8 cellular contexts compared by ENCODE assay signal in the genomic region with DNA sequence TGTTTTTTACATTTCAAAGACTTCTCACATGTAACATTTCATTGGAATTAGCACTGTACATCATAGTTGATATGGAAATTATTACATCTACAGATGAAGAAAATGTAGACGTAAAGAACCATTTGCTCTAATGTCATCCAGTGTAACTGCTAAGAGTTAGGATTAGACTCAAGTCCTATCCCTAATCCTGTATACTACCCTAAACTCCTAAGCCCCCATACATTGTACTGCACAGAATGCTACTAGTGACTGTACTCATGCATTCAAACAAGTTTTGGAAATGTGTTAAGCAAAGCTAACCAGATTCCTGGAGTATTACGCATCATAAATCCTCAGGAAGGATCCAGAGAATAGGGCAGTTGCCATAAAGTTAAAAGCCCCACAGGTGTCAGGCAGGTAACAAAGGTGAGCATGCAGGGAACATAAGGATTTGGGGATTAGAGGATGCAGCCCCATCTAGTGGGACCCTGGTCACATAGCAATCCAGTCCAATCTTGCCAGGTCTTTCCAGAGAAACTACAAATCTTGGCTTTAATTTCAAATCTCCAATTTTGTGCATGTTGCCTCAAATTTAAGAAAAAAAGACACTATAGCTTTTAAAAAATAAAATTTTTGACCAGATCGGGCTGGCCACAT. TPM values are rescaled to one million over a fixed set of nuclear protein-coding genes. Genes with fewer than 3 reads are reported as not detected.
DNase-seq lines count a peak whose midpoint lies in the region; ATAC-seq and TF ChIP-seq lines count a peak whose summit lies in the region.

No MANE protein-coding gene starts in this region.

- H3K27ac Mint-ChIP-seq in stimulated activated naive CD8-positive, alpha-beta T cell treated with anti-CD3 and anti-CD28 coated beads, Interleukin-15, amount 100 ng/mL, for 72 hours = peak overlapping the region in 1 of 2 donors; percentile 76

- peak; percentile 21 for DNase-seq in stimulated activated naive CD8-positive, alpha-beta T cell treated with anti-CD3 and anti-CD28 coated beads, Interleukin-15, Interleukin-2, amounts not matched to agents 100 U/mL and 50 U/mL, for 24 hours
- DNase-seq in stimulated activated naive CD8-positive, alpha-beta T cell treated with anti-CD3 and anti-CD28 coated beads, Interleukin-15, amount 100 ng/mL, for 72 hours = no peak
- DNase-seq in NCI-H526 treated with DMSO at 0.1 percent for 48 hours (lab: John Stamatoyannopoulos, UW) (peak; percentile 13), epithelial cell of proximal tubule (ENCODE audit: low read depth) (no peak), coronary artery (ENCODE audit: low spot score) (no peak), left cardiac atrium (no peak), nucleus accumbens (lab: John Stamatoyannopoulos, UW) (no peak)

- H3K4me1 Mint-ChIP-seq in stimulated activated naive CD8-positive, alpha-beta T cell treated with anti-CD3 and anti-CD28 coated beads, Interleukin-15, amount 100 ng/mL, for 72 hours = peaks cover 77% of the 10 kb centered on the region

- intact Hi-C loops in left cardiac atrium (cut with DNase I) = no loop called here

- H3K27me3 Mint-ChIP-seq in stimulated activated naive CD8-positive, alpha-beta T cell treated with anti-CD3 and anti-CD28 coated beads, Interleukin-15, amount 100 ng/mL, for 72 hours = no peaks in the 10 kb centered on the region

- H3K4me3 ChIP-seq in epithelial cell of proximal tubule (ENCODE audit: low read depth, low read length) (no peak overlapping the region), coronary artery (no peak overlapping the region)

- ATAC-seq in stimulated activated naive CD8-positive, alpha-beta T cell treated with anti-CD3 and anti-CD28 coated beads, Interleukin-15, Interleukin-2, amounts not matched to agents 100 U/mL and 50 U/mL, for 24 hours = no peak
- ATAC-seq in stimulated activated naive CD8-positive, alpha-beta T cell treated with anti-CD3 and anti-CD28 coated beads, Interleukin-15, amount 100 ng/mL, for 72 hours = no peak
- ATAC-seq in HG03159 (IDR thresholded peaks at IDR 0.05; ENCODE audit: unreplicated experiment) (no peak), left cardiac atrium (no peak)

- no peak overlapping the region for H3K4me3 Mint-ChIP-seq in stimulated activated naive CD8-positive, alpha-beta T cell treated with anti-CD3 and anti-CD28 coated beads, Interleukin-15, amount 100 ng/mL, for 72 hours

- H3K27ac ChIP-seq in coronary artery = no peak overlapping the region

- peaks cover 0 to 9% of the 10 kb centered on the region in 2 donors for H3K9me3 Mint-ChIP-seq in stimulated activated naive CD8-positive, alpha-beta T cell treated with anti-CD3 and anti-CD28 coated beads, Interleukin-15, amount 100 ng/mL, for 72 hours

- TF ChIP-seq CTCF in epithelial cell of proximal tubule (conservative IDR thresholded peaks at IDR 0.05; ENCODE audit: low read depth, low read length) = peak; percentile 64
- no peak for TF ChIP-seq CTCF in coronary artery (IDR thresholded peaks at IDR 0.05)

RNA-seq across cellular contexts. Expression of a gene that starts 32.0 kb away (rescaled TPM):
- total RNA-seq in epithelial cell of proximal tubule (11.4 and 25.8 TPM in 2 replicates), left cardiac atrium (under 1 TPM in 1 of 2 donors, not detected in 1; 0.21 TPM)

Comparison
In these comparisons a context has a peak if more than half of its experiments do, and no peak if none do; other contexts are left out.
1. DNase-seq: peak in stimulated activated naive CD8-positive, alpha-beta T cell treated with anti-CD3 and anti-CD28 coated beads, Interleukin-15, Interleukin-2, amounts not matched to agents 100 U/mL and 50 U/mL, for 24 hours (single experiment) and NCI-H526 treated with DMSO at 0.1 percent for 48 hours (single experiment); none in stimulated activated naive CD8-positive, alpha-beta T cell treated with anti-CD3 and anti-CD28 coated beads, Interleukin-15, amount 100 ng/mL, for 72 hours (0 of 2), epithelial cell of proximal tubule (single experiment), coronary artery (single experiment), left cardiac atrium (single experiment) and nucleus accumbens (0 of 56).
2. RNA of a gene that starts 32.0 kb away (total RNA-seq): 11.4 to 25.8 TPM in epithelial cell of proximal tubule; 0.21 TPM in left cardiac atrium; every median in the first group is over 10 times any median in the second.